1 cellular context compared by ENCODE assay signal in the genomic region with DNA sequence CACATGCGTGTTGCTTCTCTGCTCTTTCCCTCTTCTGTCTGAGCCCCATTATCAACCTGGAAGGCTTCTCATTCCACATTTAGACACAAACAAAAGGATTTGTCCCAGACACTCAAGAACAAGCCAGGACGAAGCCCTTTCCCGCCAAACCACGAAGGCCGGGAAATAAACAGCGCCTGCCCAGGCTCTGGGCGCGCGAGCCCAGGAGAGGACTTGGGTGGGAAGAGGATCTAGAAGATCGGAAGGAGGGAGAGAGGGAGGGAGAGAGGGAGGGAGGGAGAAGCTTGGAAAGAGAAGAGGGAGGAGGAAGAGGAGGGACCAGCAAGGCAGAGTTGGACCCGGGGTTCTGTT.
TF ChIP-seq lines count a peak whose summit lies in the region.

No MANE protein-coding gene starts in this region.

TF ChIP-seq in HepG2, 621 proteins besides CTCF, POLR2A, EP300 and RAD21 (continued from another document):
- TF ChIP-seq, protein P1, sequence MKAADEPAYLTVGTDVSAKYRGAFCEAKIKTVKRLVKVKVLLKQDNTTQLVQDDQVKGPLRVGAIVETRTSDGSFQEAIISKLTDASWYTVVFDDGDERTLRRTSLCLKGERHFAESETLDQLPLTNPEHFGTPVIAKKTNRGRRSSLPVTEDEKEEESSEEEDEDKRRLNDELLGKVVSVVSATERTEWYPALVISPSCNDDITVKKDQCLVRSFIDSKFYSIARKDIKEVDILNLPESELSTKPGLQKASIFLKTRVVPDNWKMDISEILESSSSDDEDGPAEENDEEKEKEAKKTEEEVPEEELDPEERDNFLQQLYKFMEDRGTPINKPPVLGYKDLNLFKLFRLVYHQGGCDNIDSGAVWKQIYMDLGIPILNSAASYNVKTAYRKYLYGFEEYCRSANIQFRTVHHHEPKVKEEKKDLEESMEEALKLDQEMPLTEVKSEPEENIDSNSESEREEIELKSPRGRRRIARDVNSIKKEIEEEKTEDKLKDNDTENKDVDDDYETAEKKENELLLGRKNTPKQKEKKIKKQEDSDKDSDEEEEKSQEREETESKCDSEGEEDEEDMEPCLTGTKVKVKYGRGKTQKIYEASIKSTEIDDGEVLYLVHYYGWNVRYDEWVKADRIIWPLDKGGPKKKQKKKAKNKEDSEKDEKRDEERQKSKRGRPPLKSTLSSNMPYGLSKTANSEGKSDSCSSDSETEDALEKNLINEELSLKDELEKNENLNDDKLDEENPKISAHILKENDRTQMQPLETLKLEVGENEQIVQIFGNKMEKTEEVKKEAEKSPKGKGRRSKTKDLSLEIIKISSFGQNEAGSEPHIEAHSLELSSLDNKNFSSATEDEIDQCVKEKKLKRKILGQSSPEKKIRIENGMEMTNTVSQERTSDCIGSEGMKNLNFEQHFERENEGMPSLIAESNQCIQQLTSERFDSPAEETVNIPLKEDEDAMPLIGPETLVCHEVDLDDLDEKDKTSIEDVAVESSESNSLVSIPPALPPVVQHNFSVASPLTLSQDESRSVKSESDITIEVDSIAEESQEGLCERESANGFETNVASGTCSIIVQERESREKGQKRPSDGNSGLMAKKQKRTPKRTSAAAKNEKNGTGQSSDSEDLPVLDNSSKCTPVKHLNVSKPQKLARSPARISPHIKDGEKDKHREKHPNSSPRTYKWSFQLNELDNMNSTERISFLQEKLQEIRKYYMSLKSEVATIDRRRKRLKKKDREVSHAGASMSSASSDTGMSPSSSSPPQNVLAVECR (CRISPR knock-in tag; IDR thresholded peaks at IDR 0.05; ENCODE audit: borderline replicate concordance), result no peak
